Comparison of ENCODE assay signal across 1 cellular context in genomic region chr18:9931146-9931545, GRCh38.
TF ChIP-seq lines count a peak whose summit lies in the region.

No MANE protein-coding gene starts in this region.

TF ChIP-seq in GM23338, 12 proteins besides CTCF, POLR2A, EP300 and RAD21 (continued from another document):
- TF ChIP-seq JUNB (IDR thresholded peaks at IDR 0.05; ENCODE audit: unreplicated experiment): no peak
TF ChIP-seq in GM23338: peak in this region for 0.
